8 cellular contexts compared by ENCODE assay signal in the genomic region with DNA sequence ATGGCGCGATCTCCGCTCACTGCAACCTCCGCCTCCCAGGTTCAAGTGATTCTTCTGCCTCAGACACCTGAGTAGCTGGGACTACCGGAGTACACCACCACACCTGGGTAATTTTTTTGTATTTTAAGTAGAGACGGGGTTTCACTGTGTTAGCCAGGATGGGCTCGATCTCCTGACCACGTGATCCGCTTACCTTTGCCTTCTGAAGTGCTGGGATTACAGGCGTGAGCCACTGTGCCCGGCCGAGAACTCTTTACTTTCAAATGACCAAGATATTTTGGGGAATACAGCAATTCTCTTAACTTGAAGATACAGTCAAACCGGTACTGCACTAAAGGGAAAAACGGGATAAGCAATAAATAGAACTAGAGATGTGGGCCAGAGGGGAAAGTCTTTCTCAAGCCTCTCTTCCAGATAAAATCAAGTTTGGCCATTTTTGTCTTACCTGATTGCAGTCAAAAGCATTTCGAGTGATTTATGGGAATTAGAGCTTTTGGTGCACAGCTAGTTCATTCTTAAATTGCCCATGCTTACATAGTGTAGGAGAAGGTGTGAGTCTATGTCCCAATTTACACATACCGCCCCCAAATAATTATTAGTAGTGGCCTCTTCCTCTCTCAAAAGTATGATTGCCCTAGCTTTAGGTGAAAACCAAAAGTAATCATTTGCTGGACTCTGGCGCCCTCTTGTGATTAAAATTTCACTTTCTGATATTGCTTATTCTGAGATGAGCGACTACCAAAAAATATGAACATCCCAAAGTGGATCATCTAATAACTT. TPM values are rescaled to one million over a fixed set of nuclear protein-coding genes. Genes with fewer than 3 reads are reported as not detected.
A peak's percentile ranks its signal among the peaks of the same experiment; 100 is the strongest.
DNase-seq lines count a peak whose midpoint lies in the region; ATAC-seq, FAIRE-seq and TF ChIP-seq lines count a peak whose summit lies in the region.

No MANE protein-coding gene starts in this region.

- H2BK15ac ChIP-seq in H1 (ENCODE audit: low read length): no peak overlapping the region

- TF ChIP-seq RAD21 in H1 (IDR thresholded peaks at IDR 0.05 in 1 of 2, conservative IDR thresholded peaks at IDR 0.05 in 1 of 2; ENCODE audit: low read depth in 2 of 2, low read length in 2 of 2): peak; percentile 92 to 97

- H3K4me1 ChIP-seq in Karpas-422 (ENCODE audit: low read length) (no peaks in the 10 kb centered on the region), H1 (replicated peaks in 1 of 4; ENCODE audit: control insufficient read depth in 3 of 4, insufficient read depth in 4 of 4, low read length in 3 of 4) (peaks cover 0 to 2% (median under 1%) of the 10 kb centered on the region in 4 experiments; a peak in 2 of 7 replicates), uterus (no peaks in the 10 kb centered on the region)

- H3K4me2 ChIP-seq in Karpas-422 (ENCODE audit: low read depth, low read length, poor library complexity, severe bottlenecking) (no peak overlapping the region), H1 (ENCODE audit: insufficient read depth in 1 of 2, low read depth in 2 of 2, low read length in 2 of 2) (no peak overlapping the region)

- no peak overlapping the region for H2AFZ ChIP-seq in Karpas-422 (ENCODE audit: low read length)
- H2AFZ ChIP-seq in H1 (ENCODE audit: low read length): peak overlapping the region; percentile 96

- H2AK5ac ChIP-seq in H1 (ENCODE audit: low read depth, low read length): no peak overlapping the region

- no peak overlapping the region for H3K18ac ChIP-seq in H1 (ENCODE audit: extremely low read depth, low read length)

- no peak overlapping the region for H2BK20ac ChIP-seq in H1 (ENCODE audit: low read length)

- ATAC-seq in GM18909 (IDR thresholded peaks at IDR 0.05; ENCODE audit: poor library complexity, unreplicated experiment) (peak; percentile 54), HG03196 (IDR thresholded peaks at IDR 0.05; ENCODE audit: unreplicated experiment) (no peak)

- 66% methylated on average over 18 of the region's 18 CpGs; no CpG with 5 or more reads in 1 of the 2 experiments for WGBS in H1 (ENCODE audit: extremely low coverage in 1 of 2, insufficient coverage in 1 of 2, insufficient read length in 1 of 2, insufficient replicate concordance in 2 of 2, low coverage in 1 of 2, low lambda C conversion rate in 2 of 2, missing lambda C conversion rate in 1 of 2), 2 experiments

- no peak overlapping the region for H2BK12ac ChIP-seq in H1 (ENCODE audit: low read depth, low read length)

- no peak overlapping the region for H4K91ac ChIP-seq in H1 (replicated peaks; ENCODE audit: insufficient read length, low read length)

- peak in 2 of 3 experiments; percentile 50 to 63; a peak in 2 of 4 replicates for TF ChIP-seq CTCF in H1 (IDR thresholded peaks at IDR 0.05; ENCODE audit: control extremely low read depth in 1 of 3, insufficient read depth in 1 of 3, low read depth in 1 of 3, low read length in 3 of 3)
- peak; percentile 76 to 84 (median 81) for TF ChIP-seq CTCF in uterus (IDR thresholded peaks at IDR 0.05)

- POLR2A ChIA-PET in H1 (lab: Charles Lee; ENCODE audit: partially characterized antibody): no interaction called here

- H3K4ac ChIP-seq in H1 (replicated peaks; ENCODE audit: insufficient read length, low read depth, low read length): no peak overlapping the region

- H3K56ac ChIP-seq in H1 (replicated peaks; ENCODE audit: insufficient read length, low read depth, low read length): no peak overlapping the region

- H4K5ac ChIP-seq in H1 (ENCODE audit: insufficient read length, low read depth, low read length): no peak overlapping the region

- H3K4me3 ChIP-seq in Karpas-422 (ENCODE audit: low read length) (no peak overlapping the region), H1 (ENCODE audit: extremely low read depth in 1 of 4, insufficient read depth in 2 of 4, low read depth in 3 of 4, low read length in 4 of 4) (no peak overlapping the region), uterus (no peak overlapping the region)

- H3K36me3 ChIP-seq in Karpas-422 (ENCODE audit: insufficient read depth, low read length) (no peaks in the 10 kb centered on the region), H1 (ENCODE audit: control insufficient read depth in 2 of 4, insufficient read depth in 4 of 4, low read length in 3 of 4) (no peaks in the 10 kb centered on the region), uterus (no peaks in the 10 kb centered on the region)

- no peak for TF ChIP-seq EP300 in H1 (IDR thresholded peaks at IDR 0.05; ENCODE audit: borderline replicate concordance in 1 of 2, low read depth in 2 of 2, low read length in 2 of 2)

- H3K79me2 ChIP-seq in Karpas-422 (ENCODE audit: low read length) (no peaks in the 10 kb centered on the region), H1 (ENCODE audit: control insufficient read depth in 1 of 2, insufficient read depth in 2 of 2, low read length in 2 of 2) (no peaks in the 10 kb centered on the region)

- intact Hi-C loops in uterus (cut with DNase I; ENCODE audit: low total_unique reads): loop anchor here (5.0 to 10.0 kb wide), 2 partner anchors 177 to 359 kb away; no protein-coding TSS in a partner anchor

- H3K9ac ChIP-seq in Karpas-422 (ENCODE audit: low read length): no peak overlapping the region
- no peak overlapping the region for H3K9ac ChIP-seq in H1 (replicated peaks in 1 of 4; ENCODE audit: extremely low read depth in 1 of 4, low read depth in 3 of 4, low read length in 3 of 4)

- DNase-seq in DMS114 treated with DMSO at 0.1 percent for 48 hours (lab: John Stamatoyannopoulos, UW; ENCODE audit: unreplicated experiment) (peak; percentile 14), Karpas-422 (peak; percentile 90), T1000 (lab: John Stamatoyannopoulos, UW) (peak; percentile 42), H1 (ENCODE audit: low read depth in 1 of 2, low spot score in 2 of 2) (peak in 1 of 2 experiments; percentile 68), myocyte (ENCODE audit: low read depth) (peak; percentile 73), uterus (peak in 1 of 2 donors; percentile 64)

- H2BK120ac ChIP-seq in H1 (replicated peaks; ENCODE audit: low read depth, low read length): no peak overlapping the region

- no peaks in the 10 kb centered on the region for H3K79me1 ChIP-seq in H1 (ENCODE audit: low read depth, low read length)

- H3K27ac ChIP-seq in Karpas-422 (ENCODE audit: low read length) (no peak overlapping the region), H1 (ENCODE audit: low read depth, low read length) (no peak overlapping the region), uterus (no peak overlapping the region)

- H3K23ac ChIP-seq in H1 (ENCODE audit: insufficient read length): no peak overlapping the region

- TF ChIP-seq POLR2A in H1 (IDR thresholded peaks at IDR 0.05; ENCODE audit: control extremely low read depth in 1 of 2, low read depth in 2 of 2, low read length in 2 of 2) (no peak), uterus (IDR thresholded peaks at IDR 0.05) (no peak)

- H4K8ac ChIP-seq in H1 (ENCODE audit: extremely low read depth, insufficient read depth, low read length): no peak overlapping the region

- H2BK5ac ChIP-seq in H1 (ENCODE audit: low read depth, low read length): no peak overlapping the region

- CTCF ChIA-PET in H1 (lab: Charles Lee; ENCODE audit: partially characterized antibody): interaction anchor here (0.6 to 8.7 kb wide), 53 partner anchors 9 to 552 kb away, joined by 3 to 79 read pairs (median 4); no protein-coding TSS in a partner anchor

- no peak overlapping the region for H3K14ac ChIP-seq in H1 (ENCODE audit: insufficient read length)

- H4K20me1 ChIP-seq in Karpas-422 (ENCODE audit: insufficient read depth, low read depth, low read length): no peaks in the 10 kb centered on the region
- H4K20me1 ChIP-seq in H1 (replicated peaks in 1 of 2; ENCODE audit: control insufficient read depth in 1 of 2, insufficient read depth in 2 of 2, low read length in 2 of 2): no peaks in the 10 kb centered on the region

- H3K23me2 ChIP-seq in H1 (ENCODE audit: low read depth, low read length): no peaks in the 10 kb centered on the region

- H3K9me2 ChIP-seq in Karpas-422 (replicated peaks; ENCODE audit: insufficient read depth, low read length): no peaks in the 10 kb centered on the region

- H3K9me3 ChIP-seq in Karpas-422 (ENCODE audit: low read length) (no peaks in the 10 kb centered on the region), H1 (ENCODE audit: insufficient read depth in 2 of 2, low read depth in 1 of 2, low read length in 1 of 2) (no peaks in the 10 kb centered on the region), uterus (no peaks in the 10 kb centered on the region)

- H3K27me3 ChIP-seq in Karpas-422 (ENCODE audit: low read length) (no peaks in the 10 kb centered on the region), H1 (replicated peaks in 1 of 4; ENCODE audit: control insufficient read depth in 3 of 4, extremely low read depth in 1 of 4, insufficient read depth in 3 of 4, low read length in 3 of 4) (no peaks in the 10 kb centered on the region), uterus (no peaks in the 10 kb centered on the region)

- peak; percentile 66 for FAIRE-seq in H1 (lab: Jason Lieb, UNC)

TF ChIP-seq in H1, 55 proteins besides CTCF, POLR2A, EP300 and RAD21:
- TF ChIP-seq KDM1A (IDR thresholded peaks at IDR 0.05; ENCODE audit: borderline replicate concordance, low read length) (no peak), CREB1 (IDR thresholded peaks at IDR 0.05) (no peak), ZNF274 (IDR thresholded peaks at IDR 0.05; ENCODE audit: borderline replicate concordance, extremely low read depth, low read length) (no peak), SP2 (IDR thresholded peaks at IDR 0.05; ENCODE audit: low read length) (no peak), TCF12 (IDR thresholded peaks at IDR 0.05; ENCODE audit: low read depth, low read length) (no peak), SUZ12 (IDR thresholded peaks at IDR 0.05; ENCODE audit: low read length) (no peak)

RNA-seq across cellular contexts. Expression of gene ABCG2, which starts 53.2 kb away (rescaled TPM):
- total RNA-seq in Karpas-422 (2014; rRNA removed; shearing (Covaris generic); ENCODE audit: low replicate concordance): not detected in 2 replicates
- total RNA-seq in H1 (2021; fragmentation: NEBNext Ultra II Directional; extraction: Animal tissue kit (Norgen Biotek cat#: 25700)): 3.4 and 4.6 TPM in 2 replicates
- polyA plus RNA-seq in H1 (2011; rRNA removed): 1.5 and 2.4 TPM in 2 replicates
- polyA plus RNA-seq in H1 (2011; cell fraction: cytosol; rRNA removed): 2.6 TPM
- 1.5 TPM for polyA plus RNA-seq in H1 (2011; cell fraction: nucleus; rRNA removed)
- polyA plus RNA-seq in H1 (2012, experiment 1 of 2): 1.9 to 3.0 TPM (median 2.8 TPM) in 4 replicates
- polyA plus RNA-seq in H1 (2012, experiment 2 of 2): 0.28 TPM
- polyA plus RNA-seq in H1 (2013, experiment 1 of 2): 5.3 TPM
- 5.4 TPM for polyA plus RNA-seq in H1 (2013, experiment 2 of 2)
- 4.3 and 5.2 TPM in 2 replicates for polyA minus RNA-seq in H1 (2011; rRNA and poly(A)+ RNA removed)
- polyA minus RNA-seq in H1 (2011; cell fraction: cytosol; rRNA and poly(A)+ RNA removed): 3.5 TPM
- polyA minus RNA-seq in H1 (2011; cell fraction: nucleus; rRNA and poly(A)+ RNA removed): 2.8 TPM
- total RNA-seq in myocyte (0.88 and 1.6 TPM in 2 replicates), uterus (10 to 100 TPM; 35.9 to 61.8 (median 50.0) TPM)
- polyA plus RNA-seq in myocyte (2012): 0.88 TPM
